ENCODE assay signal across 7 cellular contexts in the genomic region with DNA sequence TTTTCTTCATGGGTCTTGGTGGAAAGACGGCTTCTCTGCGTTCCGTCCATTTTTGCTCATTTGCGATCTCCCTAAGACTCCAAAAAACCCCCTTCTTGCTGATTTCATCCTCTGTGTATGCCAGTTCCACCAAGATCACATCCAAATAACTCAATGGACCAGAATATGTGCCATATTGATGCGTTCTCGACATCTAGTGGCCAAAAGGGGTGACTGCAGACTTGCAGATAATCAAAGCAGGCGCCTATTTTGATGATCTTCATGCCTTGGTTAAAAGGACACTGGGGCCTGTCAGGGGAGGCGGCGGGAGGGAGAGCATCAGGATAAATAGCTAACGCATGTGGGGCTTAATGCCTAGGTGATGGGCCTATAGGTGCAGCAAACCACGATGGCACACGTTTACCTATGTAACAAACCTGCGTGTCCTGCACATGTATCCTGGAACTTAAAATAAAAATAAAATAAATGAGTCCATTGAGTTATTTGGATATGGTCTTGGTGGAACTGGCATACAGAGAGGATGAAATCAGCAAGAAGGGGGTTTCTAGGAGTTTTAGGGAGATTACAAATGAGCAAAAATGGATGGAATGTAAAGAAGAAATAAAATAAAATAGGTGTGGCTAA.
A peak's percentile ranks its signal among the peaks of the same experiment; 100 is the strongest.
DNase-seq lines count a peak whose midpoint lies in the region; ATAC-seq and TF ChIP-seq lines count a peak whose summit lies in the region.

No MANE protein-coding gene starts in this region.

- TF ChIP-seq POLR2A in ovary (IDR thresholded peaks at IDR 0.05) = no peak

- intact Hi-C loops in ovary (cut with DNase I) = loop anchor here (2.0 to 5.0 kb wide), 3 partner anchors 75 to 95 kb away; no protein-coding TSS in a partner anchor

- H3K27me3 ChIP-seq in DOHH2 (ENCODE audit: control insufficient read depth, low read length) (no peaks in the 10 kb centered on the region), WERI-Rb-1 (ENCODE audit: insufficient read depth, low read depth, severe bottlenecking) (no peaks in the 10 kb centered on the region), ovary (no peaks in the 10 kb centered on the region)

- no peaks in the 10 kb centered on the region for H4K20me1 ChIP-seq in DOHH2 (ENCODE audit: control insufficient read depth, insufficient read depth, low read depth, low read length)

- ATAC-seq in GM21515 (IDR thresholded peaks at IDR 0.05; ENCODE audit: unreplicated experiment) = peak; percentile 68
- ATAC-seq in HG03108 (IDR thresholded peaks at IDR 0.05; ENCODE audit: unreplicated experiment) = no peak

- H3K27ac ChIP-seq in DOHH2 (ENCODE audit: low read depth, low read length) (no peak overlapping the region), WERI-Rb-1 (no peak overlapping the region), ovary (peak overlapping the region in 1 of 2 donors; percentile 47)

- no peaks in the 10 kb centered on the region for H3K4me1 ChIP-seq in DOHH2 (ENCODE audit: control insufficient read depth, low read length)
- H3K4me1 ChIP-seq in ovary (ENCODE audit: insufficient read depth) = peaks cover 6% of the 10 kb centered on the region

- H3K79me2 ChIP-seq in DOHH2 (ENCODE audit: control insufficient read depth, low read length) = no peaks in the 10 kb centered on the region

- no peak overlapping the region for H3K4me2 ChIP-seq in DOHH2 (ENCODE audit: low read length)

- no peaks in the 10 kb centered on the region for H3K9me2 ChIP-seq in DOHH2 (replicated peaks; ENCODE audit: control insufficient read depth, low read length)

- H3F3A ChIP-seq in DOHH2 (ENCODE audit: control insufficient read depth, insufficient read depth) = no peaks in the 10 kb centered on the region

- H3K4me3 ChIP-seq in DOHH2 (ENCODE audit: low read length) (no peak overlapping the region), WERI-Rb-1 (ENCODE audit: low read depth, low read length) (no peak overlapping the region), ovary (no peak overlapping the region)

- TF ChIP-seq CTCF in DOHH2 (IDR thresholded peaks at IDR 0.05; ENCODE audit: low read depth, low read length, poor library complexity, severe bottlenecking) (peak; percentile 90), WERI-Rb-1 (IDR thresholded peaks at IDR 0.05; ENCODE audit: low read depth, low read length) (peak; percentile 78), ovary (IDR thresholded peaks at IDR 0.05) (peak; percentile 80 to 94 (median 89))

- DNase-seq in NCI-H146 treated with DMSO at 0.1 percent for 48 hours (lab: John Stamatoyannopoulos, UW; ENCODE audit: unreplicated experiment) (peak; percentile 6), WERI-Rb-1 (peak; percentile 52), foreskin melanocyte (peak; percentile 38), ovary (peak; percentile 51 to 71 (median 57))

- TF ChIP-seq EP300 in ovary (IDR thresholded peaks at IDR 0.05) = no peak

- WGBS in ovary, 3 donors = 9 to 14% (median 11%) methylated on average over 13 of the region's 13 CpGs

- H3K36me3 ChIP-seq in DOHH2 (ENCODE audit: control insufficient read depth, low read length) = no peaks in the 10 kb centered on the region
- H3K36me3 ChIP-seq in WERI-Rb-1 = peaks cover 3% of the 10 kb centered on the region
- no peaks in the 10 kb centered on the region for H3K36me3 ChIP-seq in ovary

- H3K9me3 ChIP-seq in DOHH2 (ENCODE audit: control insufficient read depth, insufficient read depth, low read length) = peaks cover 3% of the 10 kb centered on the region; the same call in 1 of the 2 replicates
- peaks cover 4% of the 10 kb centered on the region for H3K9me3 ChIP-seq in WERI-Rb-1 (ENCODE audit: severe bottlenecking)
- no peaks in the 10 kb centered on the region for H3K9me3 ChIP-seq in ovary

Comparison
In these comparisons a context has a peak if more than half of its experiments do, and no peak if none do; other contexts are left out.
1. DNase-seq: peak in every context shown above with its lines; median percentile 57 in ovary; 52 in WERI-Rb-1; 38 in foreskin melanocyte; 6 in NCI-H146 treated with DMSO at 0.1 percent for 48 hours.